ENCODE assay signal across 18 cellular contexts in the genomic region with DNA sequence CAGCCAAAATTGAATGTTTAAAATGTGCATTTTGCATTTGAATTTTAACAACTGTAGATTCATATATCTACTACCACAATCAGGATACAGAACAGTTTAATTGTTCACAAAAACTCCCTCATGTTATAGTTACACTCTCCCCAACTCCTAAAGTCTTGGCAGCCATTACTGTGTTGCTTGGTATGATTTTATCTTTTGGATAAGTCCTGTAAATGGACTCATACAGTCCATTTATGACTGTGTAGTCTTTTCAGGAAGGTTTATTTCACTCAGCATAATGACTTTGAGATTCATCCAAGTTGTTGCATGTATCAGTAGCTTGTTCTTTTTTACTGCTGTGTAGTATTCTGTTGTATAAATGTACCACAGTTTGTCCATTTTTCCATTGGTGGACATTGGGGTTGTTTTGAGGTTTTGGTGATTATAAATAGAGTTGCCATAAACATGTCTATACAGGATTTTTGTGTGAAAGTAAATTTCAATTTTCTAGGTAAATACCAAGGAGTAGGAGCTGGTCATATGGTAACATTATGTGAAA. TPM values are rescaled to one million over a fixed set of nuclear protein-coding genes. Genes with fewer than 3 reads are reported as not detected.
DNase-seq lines count a peak whose midpoint lies in the region; ATAC-seq and TF ChIP-seq lines count a peak whose summit lies in the region.
"Had no signal": no experiment of that assay in that cellular context is flagged by ENCODE, and none has a peak within 500 bp of the region (broad histone marks: within the 10 kb centered on the region; RNA-seq: fewer than 3 reads in every experiment).

No MANE protein-coding gene starts in this region.

- H3K9ac ChIP-seq in trophoblast cell (ENCODE audit: low read length), result no peak overlapping the region
- H3K9ac ChIP-seq: BLaER1, GM23248 had no signal

- H3K4me3 Mint-ChIP-seq in activated T-cell treated with anti-CD3 and anti-CD28 coated beads, Interleukin-2, amount 50 U/mL, for 24 hours, result no peak overlapping the region
- H3K4me3 Mint-ChIP-seq in activated naive CD8-positive, alpha-beta T cell, result no peak overlapping the region
- H3K4me3 Mint-ChIP-seq in activated naive CD8-positive, alpha-beta T cell treated with anti-CD3 and anti-CD28 coated beads for 36 hours, result no peak overlapping the region
- H3K4me3 Mint-ChIP-seq in activated T-helper 17 cell treated with anti-CD3 and anti-CD28 coated beads, Interleukin-2, amount 50 U/mL, for 72 hours, result no peak overlapping the region
- H3K4me3 Mint-ChIP-seq: CD14-positive monocyte; CD8-positive, alpha-beta T cell had no signal

- H2AFZ ChIP-seq in trophoblast cell (ENCODE audit: insufficient read depth, low read length, poor library complexity), result no peak overlapping the region
- H2AFZ ChIP-seq: GM23248 had no signal

- peaks cover 3 to 4% of the 10 kb centered on the region in 2 experiments for H3K36me3 ChIP-seq in trophoblast cell (ENCODE audit: control insufficient read depth in 1 of 2, insufficient read depth in 2 of 2, low read length in 2 of 2)

- peaks cover 22% of the 10 kb centered on the region for H3K79me2 ChIP-seq in trophoblast cell (ENCODE audit: control insufficient read depth, insufficient read depth, low read length, poor library complexity)

- H2BK5ac ChIP-seq in trophoblast cell (ENCODE audit: low read depth, low read length, poor library complexity), result no peak overlapping the region

- H3K4me2 ChIP-seq in trophoblast cell (ENCODE audit: low read length), result no peak overlapping the region
- H3K4me2 ChIP-seq: BLaER1 had no signal

- no peaks in the 10 kb centered on the region for H3K27me3 ChIP-seq in trophoblast cell (ENCODE audit: insufficient read depth, low read length)
- H3K27me3 ChIP-seq: BLaER1 had no signal

- no peak overlapping the region for H3K27ac ChIP-seq in trophoblast cell (ENCODE audit: low read depth, low read length)
- H3K27ac ChIP-seq: BLaER1, GM23248, HL-60 had no signal

- peak overlapping the region; percentile 75 for H3K4ac ChIP-seq in trophoblast cell (ENCODE audit: low read depth, low read length)

- no peak overlapping the region for H3K14ac ChIP-seq in trophoblast cell (ENCODE audit: low read length)

- no peaks in the 10 kb centered on the region for H3K4me1 ChIP-seq in trophoblast cell (ENCODE audit: control insufficient read depth in 1 of 2, insufficient read depth in 2 of 2, low read length in 2 of 2)
- H3K4me1 ChIP-seq: HAP-1 had no signal

- peaks cover 37% of the 10 kb centered on the region for H3K4me1 Mint-ChIP-seq in activated T-cell treated with anti-CD3 and anti-CD28 coated beads, Interleukin-2, amount 50 U/mL, for 24 hours (ENCODE audit: low read depth)
- H3K4me1 Mint-ChIP-seq in activated naive CD8-positive, alpha-beta T cell (ENCODE audit: low read depth), result peaks cover 30% of the 10 kb centered on the region
- peaks cover 21% of the 10 kb centered on the region for H3K4me1 Mint-ChIP-seq in activated naive CD8-positive, alpha-beta T cell treated with anti-CD3 and anti-CD28 coated beads for 36 hours
- peaks cover 12% of the 10 kb centered on the region for H3K4me1 Mint-ChIP-seq in activated T-helper 17 cell treated with anti-CD3 and anti-CD28 coated beads, Interleukin-2, amount 50 U/mL, for 72 hours

- no peaks in the 10 kb centered on the region for H3K27me3 Mint-ChIP-seq in activated T-cell treated with anti-CD3 and anti-CD28 coated beads, Interleukin-2, amount 50 U/mL, for 24 hours
- no peaks in the 10 kb centered on the region for H3K27me3 Mint-ChIP-seq in activated naive CD8-positive, alpha-beta T cell
- H3K27me3 Mint-ChIP-seq in activated naive CD8-positive, alpha-beta T cell treated with anti-CD3 and anti-CD28 coated beads for 36 hours, result no peaks in the 10 kb centered on the region
- H3K27me3 Mint-ChIP-seq in activated T-helper 17 cell treated with anti-CD3 and anti-CD28 coated beads, Interleukin-2, amount 50 U/mL, for 72 hours, result no peaks in the 10 kb centered on the region

- peak overlapping the region; percentile 70 for H3K27ac Mint-ChIP-seq in activated T-cell treated with anti-CD3 and anti-CD28 coated beads, Interleukin-2, amount 50 U/mL, for 24 hours
- peak overlapping the region; percentile 34 for H3K27ac Mint-ChIP-seq in activated naive CD8-positive, alpha-beta T cell
- no peak overlapping the region for H3K27ac Mint-ChIP-seq in activated naive CD8-positive, alpha-beta T cell treated with anti-CD3 and anti-CD28 coated beads for 36 hours
- peak overlapping the region; percentile 71 for H3K27ac Mint-ChIP-seq in activated T-helper 17 cell treated with anti-CD3 and anti-CD28 coated beads, Interleukin-2, amount 50 U/mL, for 72 hours
- H3K27ac Mint-ChIP-seq: CD14-positive monocyte; CD8-positive, alpha-beta T cell had no signal

- no peak overlapping the region for H4K91ac ChIP-seq in trophoblast cell (ENCODE audit: low read depth, low read length)

- no peak overlapping the region for H4K12ac ChIP-seq in trophoblast cell (ENCODE audit: low read depth, low read length)

- no peak overlapping the region for H3K4me3 ChIP-seq in trophoblast cell (ENCODE audit: low read depth, low read length)
- H3K4me3 ChIP-seq: BLaER1, GM23248, HAP-1 had no signal

- H2BK12ac ChIP-seq in trophoblast cell (ENCODE audit: low read length), result no peak overlapping the region

- DNase-seq in activated T-cell treated with anti-CD3 and anti-CD28 coated beads, Interleukin-2, amount 50 U/mL, for 24 hours, result no peak
- DNase-seq in activated T-cell treated with anti-CD3 and anti-CD28 coated beads, Interleukin-2, amount 50 U/mL, for 48 hours, result no peak
- no peak for DNase-seq in activated naive CD8-positive, alpha-beta T cell treated with anti-CD3 and anti-CD28 coated beads for 36 hours
- DNase-seq in trophoblast cell (no peak), erythroblast (lab: John Stamatoyannopoulos, UW) (no peak)
- DNase-seq: 8988T; Calu3; CD8-positive, alpha-beta T cell; DMS79 treated with DMSO at 0.1 percent for 48 hours; GF-D8; GM23248 had no signal

- no peak for TF ChIP-seq POLR2A in erythroblast (IDR thresholded peaks at IDR 0.05; ENCODE audit: low read length)
- TF ChIP-seq POLR2A in GM18505 (IDR thresholded peaks at IDR 0.05; ENCODE audit: borderline replicate concordance, extremely low read depth, insufficient read depth, insufficient read length), result no peak

- H3K9me3 Mint-ChIP-seq in activated T-cell treated with anti-CD3 and anti-CD28 coated beads, Interleukin-2, amount 50 U/mL, for 24 hours, result no peaks in the 10 kb centered on the region
- H3K9me3 Mint-ChIP-seq in activated naive CD8-positive, alpha-beta T cell (ENCODE audit: low read depth), result no peaks in the 10 kb centered on the region
- peaks cover 4% of the 10 kb centered on the region for H3K9me3 Mint-ChIP-seq in activated naive CD8-positive, alpha-beta T cell treated with anti-CD3 and anti-CD28 coated beads for 36 hours
- H3K9me3 Mint-ChIP-seq in activated T-helper 17 cell treated with anti-CD3 and anti-CD28 coated beads, Interleukin-2, amount 50 U/mL, for 72 hours, result no peaks in the 10 kb centered on the region
- H3K9me3 Mint-ChIP-seq: CD8-positive, alpha-beta T cell had no signal

- no peak overlapping the region for H3K23ac ChIP-seq in trophoblast cell (ENCODE audit: low read length)

- H4K8ac ChIP-seq in trophoblast cell (ENCODE audit: low read depth, low read length), result no peak overlapping the region

- H2BK120ac ChIP-seq in trophoblast cell (ENCODE audit: insufficient read depth, low read length, poor library complexity), result no peak overlapping the region

- no peaks in the 10 kb centered on the region for H3K79me1 ChIP-seq in trophoblast cell (ENCODE audit: low read length)

- H3K36me3 Mint-ChIP-seq in activated T-cell treated with anti-CD3 and anti-CD28 coated beads, Interleukin-2, amount 50 U/mL, for 24 hours (ENCODE audit: low read depth), result peaks cover 21% of the 10 kb centered on the region
- H3K36me3 Mint-ChIP-seq in activated naive CD8-positive, alpha-beta T cell, result no peaks in the 10 kb centered on the region
- peaks cover 8% of the 10 kb centered on the region for H3K36me3 Mint-ChIP-seq in activated naive CD8-positive, alpha-beta T cell treated with anti-CD3 and anti-CD28 coated beads for 36 hours
- H3K36me3 Mint-ChIP-seq in activated T-helper 17 cell treated with anti-CD3 and anti-CD28 coated beads, Interleukin-2, amount 50 U/mL, for 72 hours (ENCODE audit: low read depth), result no peaks in the 10 kb centered on the region

- H2AK5ac ChIP-seq in trophoblast cell (ENCODE audit: low read length), result no peak overlapping the region

- no peaks in the 10 kb centered on the region for H3K9me3 ChIP-seq in trophoblast cell (ENCODE audit: insufficient read depth, low read depth, low read length)
- H3K9me3 ChIP-seq: HAP-1 had no signal

- no peak overlapping the region for H3K18ac ChIP-seq in trophoblast cell (ENCODE audit: low read length)

- peak; percentile 78 for ATAC-seq in activated T-helper 17 cell treated with anti-CD3 and anti-CD28 coated beads, Interleukin-2, amount 50 U/mL, for 72 hours (replicated peaks)
- ATAC-seq in GM18505 (IDR thresholded peaks at IDR 0.05; ENCODE audit: unreplicated experiment), result no peak
- ATAC-seq: CD8-positive, alpha-beta T cell had no signal

RNA-seq across cellular contexts. Expression of a gene that starts 9.9 kb away (rescaled TPM):
- total RNA-seq in activated naive CD8-positive, alpha-beta T cell treated with anti-CD3 and anti-CD28 coated beads for 36 hours, result 10 to 100 TPM; 18.9 TPM
- total RNA-seq in activated T-helper 17 cell treated with anti-CD3 and anti-CD28 coated beads, Interleukin-2, amount 50 U/mL, for 72 hours, result 10 to 100 TPM; 28.9 to 35.3 TPM
- 12.4 and 13.0 TPM in 2 replicates for polyA plus RNA-seq in trophoblast cell (2013)
